8 cellular contexts compared by ENCODE assay signal in the genomic region with DNA sequence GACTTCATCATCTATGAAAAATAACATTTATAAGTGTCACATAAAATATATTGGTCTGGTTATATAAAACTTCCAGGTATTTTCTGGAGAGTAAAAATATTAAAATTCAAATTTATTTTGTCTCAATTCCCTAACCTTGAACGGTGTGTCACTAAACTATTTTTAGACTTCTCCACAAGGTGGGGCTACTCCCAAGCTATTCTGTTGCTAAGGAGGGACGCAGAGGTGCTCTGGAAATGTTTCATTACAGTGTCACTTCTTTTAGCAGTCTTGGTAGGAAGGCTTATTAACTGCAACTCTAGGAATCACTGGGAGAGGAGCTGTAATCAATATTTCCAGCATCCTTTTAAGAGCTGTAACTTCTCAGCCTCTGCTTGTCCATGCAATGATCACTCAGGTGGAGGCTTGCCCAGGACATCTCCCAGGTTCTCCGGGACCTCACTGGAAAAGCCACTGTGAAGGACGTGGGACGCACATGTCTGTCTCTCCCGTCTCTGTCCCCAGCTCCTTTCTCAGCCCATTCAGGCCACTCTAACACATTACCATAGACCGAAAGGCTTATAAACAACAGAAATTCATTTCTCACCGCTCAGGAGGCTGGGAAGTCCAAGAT. TPM values are rescaled to one million over a fixed set of nuclear protein-coding genes. Genes with fewer than 3 reads are reported as not detected.
DNase-seq lines count a peak whose midpoint lies in the region; ATAC-seq and TF ChIP-seq lines count a peak whose summit lies in the region.

No MANE protein-coding gene starts in this region.

- H3K4me1 Mint-ChIP-seq in Calu3 (ENCODE audit: low read depth, unreplicated experiment) = no peaks in the 10 kb centered on the region
- no peaks in the 10 kb centered on the region for H3K4me1 Mint-ChIP-seq in effector memory CD8-positive, alpha-beta T cell (ENCODE audit: low read depth in 2 of 2)

- WGBS in heart right ventricle, 2 donors = 61 to 62% methylated on average over 8 of the region's 8 CpGs

- peaks cover 2% of the 10 kb centered on the region for H3K9me3 Mint-ChIP-seq in Calu3 (ENCODE audit: low read depth, unreplicated experiment)
- peaks cover 4 to 10% of the 10 kb centered on the region in 2 donors for H3K9me3 Mint-ChIP-seq in effector memory CD8-positive, alpha-beta T cell

- no peak overlapping the region for H3K27ac ChIP-seq in heart right ventricle

- peak in 6 of 8 donors; percentile 50 to 75 (median 68) for ATAC-seq in heart right ventricle
- ATAC-seq in GM21515 (IDR thresholded peaks at IDR 0.05; ENCODE audit: unreplicated experiment) = no peak
- no peak for ATAC-seq in effector memory CD8-positive, alpha-beta T cell (replicated peaks)

- H3K9me3 ChIP-seq in heart right ventricle = no peaks in the 10 kb centered on the region

- H3K4me3 ChIP-seq in heart right ventricle = no peak overlapping the region

- H3K27ac Mint-ChIP-seq in Calu3 (ENCODE audit: unreplicated experiment) = no peak overlapping the region
- H3K27ac Mint-ChIP-seq in effector memory CD8-positive, alpha-beta T cell = no peak overlapping the region

- TF ChIP-seq CTCF in Calu3 (IDR thresholded peaks at IDR 0.05; ENCODE audit: unreplicated experiment) (peak; percentile 49), heart right ventricle (IDR thresholded peaks at IDR 0.05) (peak in 6 of 9 donors; percentile 31 to 51 (median 38))

- no peaks in the 10 kb centered on the region for H3K36me3 Mint-ChIP-seq in Calu3 (ENCODE audit: insufficient read depth, unreplicated experiment)
- no peaks in the 10 kb centered on the region for H3K36me3 Mint-ChIP-seq in effector memory CD8-positive, alpha-beta T cell (ENCODE audit: insufficient read depth)

- DNase-seq in Calu3 (peak; percentile 67), Kasumi-1 (lab: John Stamatoyannopoulos, UW) (peak; percentile 46 to 68), SK-MEL-5 (ENCODE audit: low read depth, low spot score) (peak; percentile 73), heart right ventricle (no peak), mucosa of gallbladder (ENCODE audit: low spot score) (no peak), GOT3 (lab: John Stamatoyannopoulos, UW) (no peak)
- DNase-seq in effector memory CD8-positive, alpha-beta T cell = no peak

- intact Hi-C loops in Calu3 (cut with micrococcal nuclease; ENCODE audit: unreplicated experiment) = loop anchor here (2.0 to 5.0 kb wide), 3 partner anchors 345 to 672 kb away; no protein-coding TSS in a partner anchor
- intact Hi-C loops in heart right ventricle (cut with DNase I) = no loop called here

- no peak overlapping the region for H3K4me3 Mint-ChIP-seq in Calu3 (ENCODE audit: low read depth, unreplicated experiment)
- H3K4me3 Mint-ChIP-seq in effector memory CD8-positive, alpha-beta T cell = no peak overlapping the region

- H3K27me3 ChIP-seq in heart right ventricle = no peaks in the 10 kb centered on the region

- in situ Hi-C loops in SK-MEL-5 (cut with HindIII; ENCODE audit: low pct_unique_long_range_greater_than_20kb, low sequenced_read_pairs) = loop anchor here (25.0 kb wide), 1 partner anchor 310 kb away; no protein-coding TSS in a partner anchor

- H3K36me3 ChIP-seq in heart right ventricle = no peaks in the 10 kb centered on the region

- no TSS peak for BruUV-seq in Calu3 (replicated peaks; lab: Mats Ljungman, UMichigan)

- CTCF ChIA-PET in Calu3 (lab: Charles Lee) = interaction anchor here (0.6 to 1.2 kb wide), 4 partner anchors 15 to 672 kb away, joined by 3 to 7 read pairs (median 4); no protein-coding TSS in a partner anchor

- H3K27me3 Mint-ChIP-seq in Calu3 (ENCODE audit: unreplicated experiment) = no peaks in the 10 kb centered on the region
- peaks cover 6 to 11% of the 10 kb centered on the region in 2 donors for H3K27me3 Mint-ChIP-seq in effector memory CD8-positive, alpha-beta T cell

- H3K4me1 ChIP-seq in heart right ventricle = peaks cover 0 to 7% (median 0%) of the 10 kb centered on the region in 9 donors

RNA-seq across cellular contexts. Expression of gene DNAH5, which starts 32.5 kb away (rescaled TPM):
- 4.2 and 5.8 TPM in 2 replicates for total RNA-seq in Calu3 (2022)
- 0.11 and 0.43 TPM in 2 replicates for total RNA-seq in SK-MEL-5 (2014; rRNA removed; shearing (Covaris generic))
- polyA plus RNA-seq in SK-MEL-5 (2015; cell fraction: cytosol; rRNA removed) = 0.01 and 0.24 TPM in 2 replicates
- 0.39 TPM in 1 of 2 replicates, not detected in the other for polyA plus RNA-seq in SK-MEL-5 (2015; cell fraction: nucleus; rRNA removed)
- under 1 TPM in 9 of 10 donors, not detected in 1; 0.02 to 0.53 (median 0.26) TPM for total RNA-seq in heart right ventricle
- polyA plus RNA-seq in heart right ventricle = under 1 TPM in 1 of 2 donors, not detected in 1; 0.03 TPM
- 1.8 TPM for total RNA-seq in mucosa of gallbladder

Comparison
In these comparisons a context has a peak if more than half of its experiments do, and no peak if none do; other contexts are left out.
1. DNase-seq: peak in Calu3 (single experiment), Kasumi-1 (2 of 2) and SK-MEL-5 (single experiment); none in heart right ventricle (0 of 2), mucosa of gallbladder (single experiment), GOT3 (single experiment) and effector memory CD8-positive, alpha-beta T cell (0 of 3).
2. ATAC-seq: peak in heart right ventricle (6 of 8); none in GM21515 (single experiment) and effector memory CD8-positive, alpha-beta T cell (single experiment).